12 cellular contexts compared by ENCODE assay signal in genomic region chr1:159917533-159917932, GRCh38. TPM values are rescaled to one million over a fixed set of nuclear protein-coding genes. Genes with fewer than 3 reads are reported as not detected.
A peak's percentile ranks its signal among the peaks of the same experiment; 100 is the strongest.
DNase-seq lines count a peak whose midpoint lies in the region; ATAC-seq and TF ChIP-seq lines count a peak whose summit lies in the region.
"Had no signal": no experiment of that assay in that cellular context is flagged by ENCODE, and none has a peak within 500 bp of the region (broad histone marks: within the 10 kb centered on the region; RNA-seq: fewer than 3 reads in every experiment).

No MANE protein-coding gene starts in this region.

- H3K18ac ChIP-seq in IMR-90 (ENCODE audit: low read depth, low read length) (peak overlapping the region; percentile 66), neuronal stem cell (ENCODE audit: low read length) (peak overlapping the region; percentile 84)

- TF ChIP-seq POLR2A in IMR-90 (IDR thresholded peaks at IDR 0.05; ENCODE audit: low read depth, low read length) = no peak

- H3K79me1 ChIP-seq in IMR-90 (ENCODE audit: low read depth in 1 of 2, low read length in 2 of 2) (peaks cover 9 to 71% of the 10 kb centered on the region in 2 experiments), neuronal stem cell (ENCODE audit: low read depth, low read length) (no peaks in the 10 kb centered on the region)

- H3K4me1 ChIP-seq in IMR-90 (ENCODE audit: control insufficient read depth, insufficient read depth, low read length) (peaks cover 39% of the 10 kb centered on the region), neuronal stem cell (ENCODE audit: control insufficient read depth in 2 of 2, insufficient read depth in 1 of 2, low read depth in 1 of 2, low read length in 2 of 2) (peaks cover 8 to 23% of the 10 kb centered on the region in 2 donors)

- no peak overlapping the region for H3K9ac ChIP-seq in IMR-90 (ENCODE audit: low read depth, low read length)
- H3K9ac ChIP-seq in neuronal stem cell (ENCODE audit: low read depth, low read length, poor library complexity) = no peak overlapping the region

- POLR2A ChIA-PET in IMR-90 (lab: Charles Lee; ENCODE audit: unreplicated experiment) = no interaction called here

- H2BK120ac ChIP-seq in IMR-90 (ENCODE audit: low read depth, low read length) (no peak overlapping the region), neuronal stem cell (ENCODE audit: low read depth, low read length) (no peak overlapping the region)

- no peak for TF ChIP-seq RAD21 in IMR-90 (IDR thresholded peaks at IDR 0.05; ENCODE audit: low read length)

- in situ Hi-C loops in IMR-90 (cut with MboI; ENCODE audit: low sequenced_read_pairs) = no loop called here

- BruUV-seq in IMR-90 (replicated peaks; lab: Mats Ljungman, UMichigan) = no TSS peak

- no peaks in the 10 kb centered on the region for H3K27me3 ChIP-seq in IMR-90 (ENCODE audit: control insufficient read depth, insufficient read depth, low read length)
- H3K27me3 ChIP-seq in neuronal stem cell (ENCODE audit: control insufficient read depth in 3 of 3, insufficient read depth in 3 of 3, low read depth in 1 of 3, low read length in 3 of 3) = peaks cover 0 to 4% (median 0%) of the 10 kb centered on the region in 3 experiments

- H3K14ac ChIP-seq in IMR-90 (replicated peaks; ENCODE audit: low read depth, low read length) = 0 out of 2 replicates have a peak overlapping the region, but pooled peaks have one; percentile 5
- H3K14ac ChIP-seq in neuronal stem cell (ENCODE audit: low read length) = peak overlapping the region; percentile 43

- H3K4me2 ChIP-seq in IMR-90 (ENCODE audit: low read depth, low read length) (no peak overlapping the region), neuronal stem cell (ENCODE audit: insufficient read depth, low read length, poor library complexity, severe bottlenecking) (no peak overlapping the region)

- H4K8ac ChIP-seq in IMR-90 (ENCODE audit: low read depth in 2 of 2, low read length in 2 of 2) = 0 out of 4 replicates have a peak overlapping the region, but pooled peaks of 1 of the 2 experiments have one; percentile 10
- no peak overlapping the region for H4K8ac ChIP-seq in neuronal stem cell (ENCODE audit: low read depth, low read length)

- peak overlapping the region; percentile 61; the same call in 1 of the 2 replicates for H2AK5ac ChIP-seq in IMR-90 (ENCODE audit: low read depth, low read length)
- peak overlapping the region; percentile 71 for H2AK5ac ChIP-seq in neuronal stem cell (ENCODE audit: low read depth, low read length)

- peak overlapping the region; percentile 63 for H2BK12ac ChIP-seq in neuronal stem cell (ENCODE audit: low read length)

- CTCF ChIA-PET in IMR-90 (lab: Yijun Ruan, JAX) = interaction anchor here (0.5 kb wide), 1 partner anchor 88 kb away, joined by 4 read pairs; no protein-coding TSS in a partner anchor

- H3K36me3 Mint-ChIP-seq in CD14-positive monocyte (peaks cover 78 to 86% of the 10 kb centered on the region in 2 donors), brain (peaks cover 4% of the 10 kb centered on the region)

- H3K4me3 Mint-ChIP-seq in CD14-positive monocyte (no peak overlapping the region), brain (no peak overlapping the region)

- H3K23ac ChIP-seq in IMR-90 (ENCODE audit: low read depth, low read length) (peak overlapping the region; percentile 72), neuronal stem cell (ENCODE audit: low read depth, low read length, poor library complexity) (no peak overlapping the region)

- H3K4me3 ChIP-seq in IMR-90 (ENCODE audit: insufficient read depth, low read depth, low read length) (no peak overlapping the region), neuronal stem cell (ENCODE audit: low read length in 2 of 2) (no peak overlapping the region)
- H3K4me3 ChIP-seq: HAP-1 had no signal

- H3K9me1 ChIP-seq in IMR-90 (ENCODE audit: insufficient read depth, low read length) = peaks cover 47% of the 10 kb centered on the region

- TF ChIP-seq CTCF in CD14-positive monocyte (IDR thresholded peaks at IDR 0.05) = no peak
- TF ChIP-seq CTCF in IMR-90 (conservative IDR thresholded peaks at IDR 0.05; ENCODE audit: low read depth, low read length) = no peak
- TF ChIP-seq CTCF in brain (conservative IDR thresholded peaks at IDR 0.05) = no peak

- peak overlapping the region in 6 of 7 donors; percentile 69 to 88 (median 81) for H3K27ac Mint-ChIP-seq in CD14-positive monocyte
- peak overlapping the region in 4 of 5 experiments; percentile 57 to 90 (median 78) for H3K27ac Mint-ChIP-seq in brain

- H4K5ac ChIP-seq in IMR-90 (ENCODE audit: low read depth, low read length) = no peak overlapping the region

- H4K20me1 ChIP-seq in IMR-90 (ENCODE audit: insufficient read depth, low read length) = peaks cover 69% of the 10 kb centered on the region

- peak overlapping the region; percentile 22 for H2AK9ac ChIP-seq in IMR-90 (replicated peaks; ENCODE audit: low read depth, low read length, poor library complexity)

- peaks cover 26% of the 10 kb centered on the region for H3K4me1 Mint-ChIP-seq in CD14-positive monocyte
- H3K4me1 Mint-ChIP-seq in brain = peaks cover 76% of the 10 kb centered on the region

- no peak overlapping the region for H3K56ac ChIP-seq in IMR-90 (ENCODE audit: extremely low read depth, insufficient read depth, low read length)

- intact Hi-C loops in CD14-positive monocyte (cut with micrococcal nuclease) = no loop called here
- intact Hi-C loops in IMR-90 (cut with micrococcal nuclease) = no loop called here

- H3K27ac ChIP-seq in IMR-90 (ENCODE audit: insufficient read depth, low read length) = no peak overlapping the region; the same call in 1 of the 2 replicates
- no peak overlapping the region for H3K27ac ChIP-seq in neuronal stem cell (replicated peaks; ENCODE audit: low read length)

- H2BK5ac ChIP-seq in IMR-90 (ENCODE audit: low read depth, low read length, poor library complexity, severe bottlenecking) (peak overlapping the region; percentile 26), neuronal stem cell (ENCODE audit: low read length) (no peak overlapping the region)

- H3K27me3 Mint-ChIP-seq in CD14-positive monocyte (ENCODE audit: low read depth in 3 of 3) (peaks cover 1 to 4% (median 1%) of the 10 kb centered on the region in 3 donors), brain (peaks cover 4% of the 10 kb centered on the region)

- H3K4ac ChIP-seq in IMR-90 (ENCODE audit: low read depth, low read length) = peak overlapping the region; percentile 47
- no peak overlapping the region for H3K4ac ChIP-seq in neuronal stem cell (ENCODE audit: low read length)

- H4K91ac ChIP-seq in IMR-90 (ENCODE audit: insufficient read depth, low read depth, low read length) = no peak overlapping the region
- no peak overlapping the region for H4K91ac ChIP-seq in neuronal stem cell (ENCODE audit: low read depth, low read length, poor library complexity)

- 0 out of 2 replicates have a peak overlapping the region, but pooled peaks have one; percentile 8 for H2BK20ac ChIP-seq in IMR-90 (ENCODE audit: low read depth, low read length)

- H3K36me3 ChIP-seq in IMR-90 (ENCODE audit: control insufficient read depth, insufficient read depth, low read length) (peaks cover 37% of the 10 kb centered on the region), neuronal stem cell (replicated peaks in 1 of 2; ENCODE audit: control insufficient read depth in 2 of 2, insufficient read depth in 2 of 2, low read length in 2 of 2) (no peaks in the 10 kb centered on the region)

- H3K9me3 Mint-ChIP-seq in CD14-positive monocyte (no peaks in the 10 kb centered on the region), brain (peaks cover 0 to 2% (median 0%) of the 10 kb centered on the region in 5 experiments)

- dilution Hi-C loops in IMR-90 (cut with HindIII; ENCODE audit: low sequenced_read_pairs, unreplicated experiment) = no loop called here

- WGBS in IMR-90 (ENCODE audit: extremely low coverage in 2 of 2, insufficient read length in 1 of 2), 2 experiments = 54% methylated on average over 3 of the region's 4 CpGs; no CpG with 5 or more reads in 1 of the 2 experiments
- WGBS in neuronal stem cell (ENCODE audit: extremely low coverage in 2 of 2, insufficient read length in 2 of 2, insufficient replicate concordance in 1 of 2), 2 donors = no CpG with 5 or more reads among the region's 4 CpGs

- DNase-seq in CD14-positive monocyte (ENCODE audit: low spot score) (no peak), IMR-90 (no peak), neuronal stem cell (ENCODE audit: low spot score) (no peak), COLO829 (ENCODE audit: low spot score) (no peak)
- DNase-seq: activated gamma-delta T cell; NCI-H1105; NK-92 treated with Interleukin-12 subunit alpha and Interleukin-12 subunit beta, amount 100 ng/mL, for 24 hours had no signal

- ATAC-seq in IMR-90 (ENCODE audit: low read depth) (no peak), HG02884 (IDR thresholded peaks at IDR 0.05; ENCODE audit: unreplicated experiment) (no peak), HG02981 (IDR thresholded peaks at IDR 0.05; ENCODE audit: unreplicated experiment) (no peak), GM21360 (IDR thresholded peaks at IDR 0.05; ENCODE audit: unreplicated experiment) (no peak)

- H2AFZ ChIP-seq in IMR-90 (replicated peaks; ENCODE audit: low read length, poor library complexity) (no peak overlapping the region), neuronal stem cell (ENCODE audit: low read length) (no peak overlapping the region)

- H2BK15ac ChIP-seq in IMR-90 (ENCODE audit: low read depth, low read length) = no peak overlapping the region
- H2BK15ac ChIP-seq in neuronal stem cell (ENCODE audit: low read length) = peak overlapping the region; percentile 84

- H3K9me3 ChIP-seq in IMR-90 (ENCODE audit: control insufficient read depth, insufficient read depth, low read length) (no peaks in the 10 kb centered on the region), neuronal stem cell (replicated peaks in 1 of 2; ENCODE audit: control insufficient read depth in 2 of 2, insufficient read depth in 1 of 2, low read depth in 1 of 2, low read length in 2 of 2) (no peaks in the 10 kb centered on the region)
- H3K9me3 ChIP-seq: HAP-1 had no signal

RNA-seq across cellular contexts. Expression of gene TAGLN2, which starts 7.8 kb away (rescaled TPM):
- polyA plus RNA-seq in CD14-positive monocyte = 1,000 to 10,000 TPM in 1 of 2 donors, 100 to 1,000 TPM in 1; 918 to 1,259 TPM
- total RNA-seq in IMR-90 (2012; rRNA removed) = 365 and 440 TPM in 2 replicates
- 634 and 646 TPM in 2 replicates for polyA plus RNA-seq in IMR-90 (2012; rRNA removed)
- 328 and 686 TPM in 2 replicates for polyA plus RNA-seq in IMR-90 (2012; cell fraction: cytosol; rRNA removed)
- 327 and 351 TPM in 2 replicates for polyA plus RNA-seq in IMR-90 (2012; cell fraction: nucleus; rRNA removed; ENCODE audit: low replicate concordance)
- 825 TPM for polyA plus RNA-seq in brain (ENCODE audit: insufficient read depth, low read depth, low replicate concordance)
- 27.0 TPM for polyA plus RNA-seq in neuronal stem cell (2013, experiment 1 of 2)
- polyA plus RNA-seq in neuronal stem cell (2013, experiment 2 of 2) = 26.7 TPM

RNA-seq across cellular contexts. Expression of gene CFAP45, which starts 17.6 kb away (rescaled TPM):
- polyA plus RNA-seq in CD14-positive monocyte (under 1 TPM in 1 of 2 donors, not detected in 1; 0.12 TPM), IMR-90 (2012; rRNA removed) (0.51 and 0.55 TPM in 2 replicates), brain (ENCODE audit: insufficient read depth, low read depth, low replicate concordance) (0.98 TPM)
- 0.56 and 0.72 TPM in 2 replicates for total RNA-seq in IMR-90 (2012; rRNA removed)
- polyA plus RNA-seq in IMR-90 (2012; cell fraction: cytosol; rRNA removed) = 0.14 and 0.71 TPM in 2 replicates
- polyA plus RNA-seq in IMR-90 (2012; cell fraction: nucleus; rRNA removed; ENCODE audit: low replicate concordance) = 0.63 and 1.3 TPM in 2 replicates
- polyA plus RNA-seq in neuronal stem cell (2013, experiment 1 of 2) = 0.32 TPM
- 0.47 TPM for polyA plus RNA-seq in neuronal stem cell (2013, experiment 2 of 2)

RNA-seq across cellular contexts. Expression of gene IGSF9, which starts 27.9 kb away (rescaled TPM):
- polyA plus RNA-seq in CD14-positive monocyte (not detected), IMR-90 (2012; rRNA removed) (0.05 and 0.07 TPM in 2 replicates), brain (ENCODE audit: insufficient read depth, low read depth, low replicate concordance) (43.9 TPM)
- total RNA-seq in IMR-90 (2012; rRNA removed) = not detected in 2 replicates
- polyA plus RNA-seq in IMR-90 (2012; cell fraction: cytosol; rRNA removed) = 0.02 and 0.05 TPM in 2 replicates
- polyA plus RNA-seq in IMR-90 (2012; cell fraction: nucleus; rRNA removed; ENCODE audit: low replicate concordance) = 0.07 and 0.29 TPM in 2 replicates
- polyA plus RNA-seq in neuronal stem cell (2013, experiment 1 of 2) = 11.6 TPM
- 11.4 TPM for polyA plus RNA-seq in neuronal stem cell (2013, experiment 2 of 2)

RNA-seq across cellular contexts. Expression of gene SLAMF9, which starts 36.5 kb away (rescaled TPM):
- polyA plus RNA-seq in CD14-positive monocyte (not detected), IMR-90 (2012; rRNA removed) (0.27 and 0.67 TPM in 2 replicates), brain (ENCODE audit: insufficient read depth, low read depth, low replicate concordance) (not detected)
- 0.18 and 0.28 TPM in 2 replicates for total RNA-seq in IMR-90 (2012; rRNA removed)
- polyA plus RNA-seq in IMR-90 (2012; cell fraction: cytosol; rRNA removed) = 0.14 and 0.19 TPM in 2 replicates
- polyA plus RNA-seq in IMR-90 (2012; cell fraction: nucleus; rRNA removed; ENCODE audit: low replicate concordance) = 0.07 TPM in 1 of 2 replicates, not detected in the other
- not detected for polyA plus RNA-seq in neuronal stem cell (2013, experiment 1 of 2)
- not detected for polyA plus RNA-seq in neuronal stem cell (2013, experiment 2 of 2)

RNA-seq across cellular contexts. Expression of gene VSIG8, which starts 55.1 kb away (rescaled TPM):
- polyA plus RNA-seq in CD14-positive monocyte (not detected), IMR-90 (2012; rRNA removed) (not detected in 2 replicates), brain (ENCODE audit: insufficient read depth, low read depth, low replicate concordance) (not detected)
- total RNA-seq in IMR-90 (2012; rRNA removed) = not detected in 2 replicates
- 0.05 TPM in 1 of 2 replicates, not detected in the other for polyA plus RNA-seq in IMR-90 (2012; cell fraction: cytosol; rRNA removed)
- 0.05 and 0.37 TPM in 2 replicates for polyA plus RNA-seq in IMR-90 (2012; cell fraction: nucleus; rRNA removed; ENCODE audit: low replicate concordance)
- polyA plus RNA-seq in neuronal stem cell (2013, experiment 1 of 2) = not detected
- not detected for polyA plus RNA-seq in neuronal stem cell (2013, experiment 2 of 2)

Comparison
In these comparisons a context has a peak if more than half of its experiments do, and no peak if none do; other contexts are left out.
1. RNA of gene IGSF9, which starts 27.9 kb away (polyA plus RNA-seq): 43.9 TPM in brain (single experiment); 0.02 to 0.29 TPM in IMR-90 and not detected in CD14-positive monocyte; every median in the first group is over 10 times any median in the second.